ENCODE assay signal across 21 cellular contexts in the genomic region with DNA sequence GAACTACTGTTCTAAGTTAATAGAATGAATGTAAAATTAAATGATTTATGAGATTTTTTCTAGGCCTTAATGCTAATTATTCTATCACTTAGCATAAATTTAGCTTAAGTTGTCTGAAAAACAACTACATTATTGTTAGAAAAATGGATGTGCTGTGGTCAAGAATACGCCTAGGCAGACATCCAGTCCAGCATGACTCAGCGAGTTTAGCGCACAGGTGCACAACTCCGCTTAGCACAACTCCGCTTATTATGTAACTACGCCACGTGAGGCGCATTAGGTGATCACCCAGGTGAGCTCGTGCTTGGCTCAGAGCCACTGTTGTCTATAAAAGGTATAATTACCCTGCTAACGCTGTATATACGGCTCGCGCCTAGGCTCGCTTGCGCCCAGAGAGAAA.
DNase-seq lines count a peak whose midpoint lies in the region; ATAC-seq, FAIRE-seq and TF ChIP-seq lines count a peak whose summit lies in the region.
"Had no signal": no experiment of that assay in that cellular context is flagged by ENCODE, and none has a peak within 500 bp of the region (broad histone marks: within the 10 kb centered on the region; RNA-seq: fewer than 3 reads in every experiment).

No MANE protein-coding gene starts in this region.

- H3K27ac ChIP-seq in HepG2 (ENCODE audit: extremely low read length, insufficient read depth, low read length), result no peak overlapping the region
- H3K27ac ChIP-seq in right lobe of liver, result no peak overlapping the region
- no peak overlapping the region for H3K27ac ChIP-seq in kidney (ENCODE audit: low read depth in 2 of 2, low read length in 2 of 2)
- H3K27ac ChIP-seq: C4-2B, GM23248 had no signal

- H3K36me3 Mint-ChIP-seq in activated CD4-positive, alpha-beta memory T cell treated with anti-CD3 and anti-CD28 coated beads, Interleukin-2, amount 10 ng/mL, durations not matched to agents 7 days and 5 days (ENCODE audit: low read depth), result no peaks in the 10 kb centered on the region
- H3K36me3 Mint-ChIP-seq: CD8-positive, alpha-beta T cell had no signal

- intact Hi-C loops in HepG2 (cut with micrococcal nuclease; ENCODE audit: unreplicated experiment) (no loop called here), right lobe of liver (cut with DNase I) (no loop called here), kidney (cut with DNase I) (no loop called here)

- no peak overlapping the region for H2AFZ ChIP-seq in HepG2 (ENCODE audit: low read length)
- H2AFZ ChIP-seq: GM23248 had no signal

- DNase-seq in HepG2 (ENCODE audit: low spot score) (no peak), right lobe of liver (no peak), RPMI8226 (peak; percentile 3), kidney (peak; percentile 38), NCI-H524 treated with DMSO at 0.1 percent for 48 hours (lab: John Stamatoyannopoulos, UW) (no peak), NCI-H146 (lab: John Stamatoyannopoulos, UW) (no peak)
- no peak for DNase-seq in activated CD4-positive, alpha-beta memory T cell treated with anti-CD3 and anti-CD28 coated beads, Interleukin-2, amount 10 ng/mL, durations not matched to agents 7 days and 5 days
- DNase-seq: CD8-positive, alpha-beta T cell; GM23248; H9; KG1; MG63; NCI-H1105 treated with DMSO at 0.1 percent for 48 hours; NCI-H2081; NCI-H2171 treated with DMSO at 0.1 percent for 48 hours; NCI-H345; NCI-H524; SHP77 treated with DMSO at 0.1 percent for 48 hours had no signal

- no peak for TF ChIP-seq RAD21 in HepG2 (CRISPR knock-in tag; IDR thresholded peaks at IDR 0.05)

- H3K4me1 Mint-ChIP-seq in activated CD4-positive, alpha-beta memory T cell treated with anti-CD3 and anti-CD28 coated beads, Interleukin-2, amount 10 ng/mL, durations not matched to agents 7 days and 5 days, result no peaks in the 10 kb centered on the region
- H3K4me1 Mint-ChIP-seq: B cell, H9 had no signal

- BruUV-seq in HepG2 (replicated peaks; lab: Mats Ljungman, UMichigan), result no TSS peak

- POLR2A ChIA-PET in HepG2 (lab: Yijun Ruan, JAX), result no interaction called here
- POLR2A ChIA-PET in activated CD4-positive, alpha-beta memory T cell treated with anti-CD3 and anti-CD28 coated beads, Interleukin-2, amount 10 ng/mL, durations not matched to agents 7 days and 5 days (lab: Charles Lee), result no interaction called here

- CTCF ChIA-PET in HepG2 (lab: Yijun Ruan, JAX; ENCODE audit: low intra/inter-chr PET ratio, low total read pairs), result no interaction called here
- CTCF ChIA-PET in activated CD4-positive, alpha-beta memory T cell treated with anti-CD3 and anti-CD28 coated beads, Interleukin-2, amount 10 ng/mL, durations not matched to agents 7 days and 5 days (lab: Charles Lee), result no interaction called here

- no peak overlapping the region for H3K4me3 Mint-ChIP-seq in activated CD4-positive, alpha-beta memory T cell treated with anti-CD3 and anti-CD28 coated beads, Interleukin-2, amount 10 ng/mL, durations not matched to agents 7 days and 5 days
- H3K4me3 Mint-ChIP-seq: B cell; CD8-positive, alpha-beta T cell; H9 had no signal

- H3K9ac ChIP-seq in HepG2 (ENCODE audit: insufficient read depth, low read depth, low read length) (no peak overlapping the region), kidney (ENCODE audit: low read length in 2 of 2) (no peak overlapping the region)
- H3K9ac ChIP-seq: GM23248 had no signal

- no peak for TF ChIP-seq EP300 in HepG2 (IDR thresholded peaks at IDR 0.05; ENCODE audit: low read depth in 2 of 2, low read length in 2 of 2)
- no peak for TF ChIP-seq EP300 in HepG2 (CRISPR knock-in tag; IDR thresholded peaks at IDR 0.05; ENCODE audit: borderline replicate concordance)

- 77% methylated on average over 15 of the region's 15 CpGs for WGBS in HepG2 (ENCODE audit: low lambda C conversion rate)
- WGBS in right lobe of liver (ENCODE audit: insufficient coverage, low coverage, low lambda C conversion rate, missing lambda C conversion rate), result 90% methylated on average over 15 of the region's 15 CpGs

- FAIRE-seq in HepG2 (lab: Jason Lieb, UNC), result no peak
- FAIRE-seq in kidney (lab: Jason Lieb, UNC), result no peak
- FAIRE-seq: G401.6 had no signal

- no peaks in the 10 kb centered on the region for H4K20me1 ChIP-seq in HepG2 (ENCODE audit: insufficient read depth, low read length)

- H3K9me3 Mint-ChIP-seq in activated CD4-positive, alpha-beta memory T cell treated with anti-CD3 and anti-CD28 coated beads, Interleukin-2, amount 10 ng/mL, durations not matched to agents 7 days and 5 days, result peaks cover 23% of the 10 kb centered on the region

- H3K4me3 ChIP-seq in HepG2 (replicated peaks in 1 of 3; ENCODE audit: insufficient read depth in 1 of 3, low read depth in 2 of 3, low read length in 3 of 3) (no peak overlapping the region), right lobe of liver (no peak overlapping the region), kidney (ENCODE audit: low read length in 2 of 2) (no peak overlapping the region)
- H3K4me3 ChIP-seq: GM23248, MG63 had no signal

- no peak for ATAC-seq in HepG2
- ATAC-seq in right lobe of liver, result no peak
- ATAC-seq: CD8-positive, alpha-beta T cell had no signal

- TF ChIP-seq POLR2A in HepG2 (IDR thresholded peaks at IDR 0.05; ENCODE audit: insufficient read depth in 1 of 2, low read depth in 2 of 2, low read length in 2 of 2) (no peak), right lobe of liver (IDR thresholded peaks at IDR 0.05) (no peak)

- no peaks in the 10 kb centered on the region for H3K27me3 ChIP-seq in HepG2 (ENCODE audit: control insufficient read depth in 1 of 2, insufficient read depth in 2 of 2, low read length in 2 of 2)
- no peaks in the 10 kb centered on the region for H3K27me3 ChIP-seq in right lobe of liver
- H3K27me3 ChIP-seq: MG63 had no signal

- H3K79me2 ChIP-seq in HepG2 (ENCODE audit: insufficient read depth, low read length), result no peaks in the 10 kb centered on the region

- no peaks in the 10 kb centered on the region for H3K27me3 Mint-ChIP-seq in activated CD4-positive, alpha-beta memory T cell treated with anti-CD3 and anti-CD28 coated beads, Interleukin-2, amount 10 ng/mL, durations not matched to agents 7 days and 5 days
- H3K27me3 Mint-ChIP-seq: B cell had no signal

- H3K4me1 ChIP-seq in HepG2 (ENCODE audit: insufficient read depth, low read length) (no peaks in the 10 kb centered on the region), right lobe of liver (no peaks in the 10 kb centered on the region), kidney (ENCODE audit: control insufficient read depth in 1 of 2, insufficient read depth in 1 of 2, low read depth in 1 of 2, low read length in 2 of 2) (no peaks in the 10 kb centered on the region)

- no peak for TF ChIP-seq CTCF in HepG2 (CRISPR knock-in tag; IDR thresholded peaks at IDR 0.05)
- TF ChIP-seq CTCF in right lobe of liver (IDR thresholded peaks at IDR 0.05), result no peak
- no peak for TF ChIP-seq CTCF in kidney (IDR thresholded peaks at IDR 0.05; ENCODE audit: borderline replicate concordance, extremely low read depth, insufficient read depth)

- H3K36me3 ChIP-seq in HepG2 (replicated peaks in 1 of 2; ENCODE audit: control insufficient read depth in 1 of 2, insufficient read depth in 2 of 2, low read length in 2 of 2) (no peaks in the 10 kb centered on the region), right lobe of liver (no peaks in the 10 kb centered on the region), kidney (ENCODE audit: control insufficient read depth in 1 of 2, insufficient read depth in 2 of 2, low read length in 2 of 2) (no peaks in the 10 kb centered on the region)
- H3K36me3 ChIP-seq: MG63 had no signal

- H3K9me3 ChIP-seq in HepG2 (ENCODE audit: low read length), result peaks cover 81% of the 10 kb centered on the region
- no peaks in the 10 kb centered on the region for H3K9me3 ChIP-seq in right lobe of liver
- no peaks in the 10 kb centered on the region for H3K9me3 ChIP-seq in kidney (ENCODE audit: control insufficient read depth in 1 of 2, low read length in 2 of 2)
- H3K9me3 ChIP-seq: MG63 had no signal

- H3K4me2 ChIP-seq in HepG2 (ENCODE audit: low read depth, low read length), result no peak overlapping the region

- in situ Hi-C loops in HepG2 (cut with HindIII; ENCODE audit: extremely low pct_ligation_motif_present, low pct_unique_long_range_greater_than_20kb), result no loop called here

- no peak overlapping the region for H3K27ac Mint-ChIP-seq in activated CD4-positive, alpha-beta memory T cell treated with anti-CD3 and anti-CD28 coated beads, Interleukin-2, amount 10 ng/mL, durations not matched to agents 7 days and 5 days
- H3K27ac Mint-ChIP-seq: B cell; CD8-positive, alpha-beta T cell; H9 had no signal

TF ChIP-seq in HepG2, 621 proteins besides CTCF, POLR2A, EP300 and RAD21:
- peak; percentile 53 for TF ChIP-seq NFE2L2 (IDR thresholded peaks at IDR 0.05; ENCODE audit: low read length)
- TF ChIP-seq, protein P1, sequence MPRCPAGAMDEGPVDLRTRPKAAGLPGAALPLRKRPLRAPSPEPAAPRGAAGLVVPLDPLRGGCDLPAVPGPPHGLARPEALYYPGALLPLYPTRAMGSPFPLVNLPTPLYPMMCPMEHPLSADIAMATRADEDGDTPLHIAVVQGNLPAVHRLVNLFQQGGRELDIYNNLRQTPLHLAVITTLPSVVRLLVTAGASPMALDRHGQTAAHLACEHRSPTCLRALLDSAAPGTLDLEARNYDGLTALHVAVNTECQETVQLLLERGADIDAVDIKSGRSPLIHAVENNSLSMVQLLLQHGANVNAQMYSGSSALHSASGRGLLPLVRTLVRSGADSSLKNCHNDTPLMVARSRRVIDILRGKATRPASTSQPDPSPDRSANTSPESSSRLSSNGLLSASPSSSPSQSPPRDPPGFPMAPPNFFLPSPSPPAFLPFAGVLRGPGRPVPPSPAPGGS (CRISPR knock-in tag; IDR thresholded peaks at IDR 0.05), result no peak

Comparison
In these comparisons a context has a peak if more than half of its experiments do, and no peak if none do; other contexts are left out.
1. DNase-seq: peak in RPMI8226 (single experiment) and kidney (single experiment); none in HepG2 (single experiment), right lobe of liver (0 of 3), NCI-H524 treated with DMSO at 0.1 percent for 48 hours (single experiment), NCI-H146 (single experiment) and activated CD4-positive, alpha-beta memory T cell treated with anti-CD3 and anti-CD28 coated beads, Interleukin-2, amount 10 ng/mL, durations not matched to agents 7 days and 5 days (single experiment).